ENCODE assay signal across 8 cellular contexts in genomic region chr12:75437564-75437963, GRCh38. TPM values are rescaled to one million over a fixed set of nuclear protein-coding genes. Genes with fewer than 3 reads are reported as not detected.
DNase-seq lines count a peak whose midpoint lies in the region; ATAC-seq and TF ChIP-seq lines count a peak whose summit lies in the region.

No MANE protein-coding gene starts in this region.

- no peaks in the 10 kb centered on the region for H3K36me3 ChIP-seq in adrenal gland (replicated peaks in 1 of 2)
- no peaks in the 10 kb centered on the region for H3K36me3 ChIP-seq in naive thymus-derived CD4-positive, alpha-beta T cell (ENCODE audit: control insufficient read depth in 2 of 3, insufficient read depth in 3 of 3, low read length in 3 of 3)
- H3K36me3 ChIP-seq in ascending aorta, result no peaks in the 10 kb centered on the region

- H3K4me3 ChIP-seq in adrenal gland, result no peak overlapping the region
- H3K4me3 ChIP-seq in naive thymus-derived CD4-positive, alpha-beta T cell (ENCODE audit: low read length), result no peak overlapping the region
- H3K4me3 ChIP-seq in ascending aorta, result no peak overlapping the region

- CTCF ChIA-PET in naive thymus-derived CD4-positive, alpha-beta T cell (lab: Charles Lee), result interaction anchor here (0.7 to 1.4 kb wide), 6 partner anchors 49 to 146 kb away, joined by 3 to 8 read pairs (median 4); no protein-coding TSS in a partner anchor

- ATAC-seq in HG03196 (IDR thresholded peaks at IDR 0.05; ENCODE audit: unreplicated experiment) (peak; percentile 79), HG02678 (IDR thresholded peaks at IDR 0.05; ENCODE audit: unreplicated experiment) (no peak), HG03565 (IDR thresholded peaks at IDR 0.05; ENCODE audit: unreplicated experiment) (no peak)
- ATAC-seq in naive thymus-derived CD4-positive, alpha-beta T cell, result peak; percentile 89

- DNase-seq in GM13977 (ENCODE audit: low spot score) (peak; percentile 13), adrenal gland (no peak), HuH-7.5 (ENCODE audit: low spot score) (no peak), ascending aorta (ENCODE audit: low spot score in 2 of 2) (no peak)
- DNase-seq in naive thymus-derived CD4-positive, alpha-beta T cell, result peak in 3 of 9 donors; percentile 9 to 39 (median 11)

- no peak for TF ChIP-seq POLR2A in adrenal gland (IDR thresholded peaks at IDR 0.05)

- no peaks in the 10 kb centered on the region for H3K4me1 ChIP-seq in adrenal gland (replicated peaks in 1 of 2)
- peaks cover 0 to 6% of the 10 kb centered on the region in 2 donors for H3K4me1 ChIP-seq in naive thymus-derived CD4-positive, alpha-beta T cell (ENCODE audit: control insufficient read depth in 2 of 2, insufficient read depth in 2 of 2, low read length in 2 of 2)
- H3K4me1 ChIP-seq in ascending aorta, result peaks cover 0 to 2% of the 10 kb centered on the region in 2 donors

- no peak overlapping the region for H3K4me3 Mint-ChIP-seq in naive thymus-derived CD4-positive, alpha-beta T cell

- H3K27me3 Mint-ChIP-seq in naive thymus-derived CD4-positive, alpha-beta T cell, result peaks cover 5 to 18% (median 12%) of the 10 kb centered on the region in 5 donors

- H3K9me3 ChIP-seq in adrenal gland (replicated peaks in 1 of 3), result peaks cover 0 to 7% (median 0%) of the 10 kb centered on the region in 3 donors
- H3K9me3 ChIP-seq in naive thymus-derived CD4-positive, alpha-beta T cell (ENCODE audit: control insufficient read depth in 2 of 3, low read length in 3 of 3), result peaks cover 0 to 3% (median 0%) of the 10 kb centered on the region in 3 experiments
- peaks cover 4 to 27% of the 10 kb centered on the region in 2 donors for H3K9me3 ChIP-seq in ascending aorta

- WGBS in adrenal gland, 4 donors, result 63 to 74% (median 68%) methylated on average over 2 of the region's 2 CpGs

- H3K27ac Mint-ChIP-seq in naive thymus-derived CD4-positive, alpha-beta T cell, result peak overlapping the region in 1 of 9 donors; percentile 6

- no peaks in the 10 kb centered on the region for H3K27me3 ChIP-seq in adrenal gland
- no peaks in the 10 kb centered on the region for H3K27me3 ChIP-seq in naive thymus-derived CD4-positive, alpha-beta T cell (ENCODE audit: control insufficient read depth in 2 of 2, insufficient read depth in 2 of 2, low read length in 2 of 2)
- no peaks in the 10 kb centered on the region for H3K27me3 ChIP-seq in ascending aorta

- TF ChIP-seq CTCF in GM13977 (IDR thresholded peaks at IDR 0.05; ENCODE audit: extremely low read depth, insufficient read depth, missing control alignments) (peak; percentile 35), adrenal gland (IDR thresholded peaks at IDR 0.05) (peak in 5 of 6 experiments; percentile 20 to 38 (median 31)), ascending aorta (IDR thresholded peaks at IDR 0.05) (no peak)

- peaks cover 0 to 9% (median 6%) of the 10 kb centered on the region in 5 donors for H3K36me3 Mint-ChIP-seq in naive thymus-derived CD4-positive, alpha-beta T cell

- POLR2A ChIA-PET in naive thymus-derived CD4-positive, alpha-beta T cell (lab: Charles Lee), result no interaction called here

- H3K9me3 Mint-ChIP-seq in naive thymus-derived CD4-positive, alpha-beta T cell, result peaks cover 0 to 46% (median 10%) of the 10 kb centered on the region in 11 donors

- intact Hi-C loops in adrenal gland (cut with DNase I), result no loop called here
- intact Hi-C loops in naive thymus-derived CD4-positive, alpha-beta T cell (cut with micrococcal nuclease), result loop anchor here (1.0 to 2.0 kb wide), 5 partner anchors 43 to 103 kb away; partner anchors contain the start of genes GLIPR1 (in 2 of the 2) and GLIPR1L1 (in 1 of the 2)
- intact Hi-C loops in ascending aorta (cut with DNase I), result no loop called here

- H3K27ac ChIP-seq in adrenal gland (no peak overlapping the region), ascending aorta (no peak overlapping the region)
- no peak overlapping the region for H3K27ac ChIP-seq in naive thymus-derived CD4-positive, alpha-beta T cell (ENCODE audit: low read depth, low read length)

- peaks cover 0 to 14% (median 0%) of the 10 kb centered on the region in 7 donors for H3K4me1 Mint-ChIP-seq in naive thymus-derived CD4-positive, alpha-beta T cell

- in situ Hi-C loops in GM13977 (cut with MboI; ENCODE audit: low pct_unique_long_range_greater_than_20kb, low sequenced_read_pairs, unreplicated experiment), result no loop called here

RNA-seq across cellular contexts. Expression of gene GLIPR1, which starts 43.0 kb away (rescaled TPM):
- total RNA-seq in adrenal gland, result 10 to 100 TPM; 14.0 to 48.5 (median 27.1) TPM
- polyA plus RNA-seq in adrenal gland, result 10 to 100 TPM in 1 of 3 donors, 1 to 10 TPM in 2; 6.7 to 18.3 (median 8.4) TPM
- 100 to 1,000 TPM in 1 of 5 experiments, 10 to 100 TPM in 4; 28.2 to 132 (median 48.7) TPM for total RNA-seq in naive thymus-derived CD4-positive, alpha-beta T cell
- polyA plus RNA-seq in naive thymus-derived CD4-positive, alpha-beta T cell, result 10 to 100 TPM; 49.1 to 56.0 TPM
- 43.9 TPM for total RNA-seq in ascending aorta

RNA-seq across cellular contexts. Expression of gene GLIPR1L2, which starts 46.7 kb away (rescaled TPM):
- total RNA-seq in adrenal gland (1 to 10 TPM in 6 of 8 donors, under 1 TPM in 2; 0.63 to 6.2 (median 1.7) TPM), ascending aorta (not detected)
- polyA plus RNA-seq in adrenal gland, result 1 to 10 TPM in 2 of 3 donors, under 1 TPM in 1; 0.51 to 1.6 (median 1.0) TPM
- total RNA-seq in naive thymus-derived CD4-positive, alpha-beta T cell, result 1 to 10 TPM in 2 of 5 experiments, under 1 TPM in 3; 0.22 to 2.3 (median 0.38) TPM
- polyA plus RNA-seq in naive thymus-derived CD4-positive, alpha-beta T cell, result 1 to 10 TPM; 1.3 to 1.8 TPM

Comparison
In these comparisons a context has a peak if more than half of its experiments do, and no peak if none do; other contexts are left out.
1. CTCF ChIP-seq: peak in GM13977 (single experiment) and adrenal gland (5 of 6); none in ascending aorta (0 of 3).
2. ATAC-seq: peak in HG03196 (single experiment) and naive thymus-derived CD4-positive, alpha-beta T cell (single experiment); none in HG02678 (single experiment) and HG03565 (single experiment).
3. intact Hi-C loops: an anchor here in naive thymus-derived CD4-positive, alpha-beta T cell (1.0 to 2.0 kb wide); none called in adrenal gland and ascending aorta.